23 cellular contexts compared by ENCODE assay signal in the genomic region with DNA sequence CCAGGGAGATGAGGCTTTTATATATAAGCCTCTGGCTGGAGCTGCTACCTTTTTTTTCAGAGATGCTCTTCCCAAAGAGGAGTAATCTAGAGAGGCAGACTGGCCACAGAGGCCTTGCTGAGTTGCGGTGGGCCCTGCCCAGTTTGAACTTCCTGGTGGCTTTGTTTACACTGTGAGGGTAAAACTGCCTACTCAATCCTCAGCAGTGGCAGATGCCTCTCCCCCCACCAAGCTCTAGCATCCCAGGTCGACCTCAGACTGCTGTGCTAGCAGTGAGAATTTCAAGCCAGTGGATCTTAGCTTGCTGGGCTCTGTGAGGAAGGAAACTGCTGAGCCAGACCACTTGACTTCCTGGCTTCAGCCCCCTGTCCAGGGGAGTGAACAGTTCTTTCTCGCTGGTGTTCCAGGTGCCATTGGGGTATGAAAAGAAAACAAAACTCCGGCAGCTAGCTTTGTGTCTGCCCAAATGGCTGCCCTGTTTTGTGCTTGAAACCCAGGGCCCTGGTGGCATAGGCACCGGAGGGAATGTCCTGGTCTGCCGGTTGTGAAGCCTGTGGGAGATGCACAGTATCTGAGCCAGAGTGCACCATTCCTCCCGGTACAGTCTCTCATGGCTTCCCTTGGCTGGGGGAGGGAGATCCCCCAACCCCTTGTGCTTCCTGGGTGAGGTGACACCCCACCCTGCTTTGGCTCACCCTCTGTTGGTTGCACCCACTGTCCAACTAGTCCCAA.
"Had no signal": no experiment of that assay in that cellular context is flagged by ENCODE, and none has a peak within 500 bp of the region (broad histone marks: within the 10 kb centered on the region; RNA-seq: fewer than 3 reads in every experiment).

No MANE protein-coding gene starts in this region.

- H3K27ac ChIP-seq: RWPE1 had no signal

- H3K9me3 ChIP-seq: SK-N-SH had no signal

- ATAC-seq: HepG2, T-cell had no signal

- DNase-seq: IMR-90, Kasumi-1, KG1, MV-4-11, NCI-H1048, NCI-H1105, NCI-H1417, NCI-H1436 treated with DMSO at 0.1 percent for 48 hours, NCI-H1694, NCI-H187 treated with DMSO at 0.1 percent for 48 hours, NCI-H2029 treated with DMSO at 0.1 percent for 48 hours, NCI-H2171 treated with DMSO at 0.1 percent for 48 hours, NCI-H345, NCI-H446 treated with DMSO at 0.1 percent for 48 hours, NCI-H510A treated with DMSO at 0.1 percent for 48 hours, NCI-H526, NCI-H748 treated with DMSO at 0.1 percent for 48 hours, SHP77, SK-N-SH, SW 1271, T-cell had no signal
